In the genomic region with DNA sequence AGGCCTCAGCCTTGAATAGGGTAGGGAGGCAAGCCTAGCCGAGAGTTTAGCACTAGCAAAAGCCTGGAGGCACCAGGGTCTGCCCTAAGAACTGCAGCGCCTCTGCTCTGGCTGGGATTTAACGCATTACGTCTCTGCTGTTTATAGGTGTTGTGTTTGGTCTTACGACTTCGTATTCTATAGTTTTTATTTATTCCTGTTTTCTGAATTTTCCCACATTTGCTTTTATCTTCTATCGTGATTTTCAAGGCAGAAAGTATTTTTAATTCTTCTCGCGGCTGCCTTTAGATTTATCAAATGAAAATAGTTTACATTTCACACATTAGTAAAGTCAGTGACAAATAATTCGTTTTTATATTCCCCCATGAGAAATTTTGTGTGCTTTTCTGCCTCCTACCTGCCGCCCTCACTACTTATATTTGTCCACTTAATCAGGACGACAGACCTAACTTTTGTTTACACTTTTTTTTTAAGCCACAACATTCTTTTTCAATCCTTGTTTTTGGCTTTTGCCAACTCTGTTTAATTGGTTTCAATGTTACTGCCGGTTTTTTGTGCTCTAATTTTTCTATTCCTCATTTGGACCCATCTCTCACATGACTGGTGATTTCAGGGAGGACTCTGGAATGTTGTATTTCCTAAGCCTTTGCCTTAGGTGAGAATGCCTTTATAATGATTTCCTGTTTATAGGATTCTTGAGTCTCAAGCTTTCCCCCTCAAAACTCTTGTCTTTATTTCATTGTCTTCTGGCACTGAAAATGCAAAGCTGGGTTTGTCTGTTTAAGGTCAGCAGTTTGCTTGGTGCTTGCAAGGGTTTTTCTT, we compare ENCODE assay signal across 8 cellular contexts. TPM values are rescaled to one million over a fixed set of nuclear protein-coding genes. Genes with fewer than 3 reads are reported as not detected.
A peak's percentile ranks its signal among the peaks of the same experiment; 100 is the strongest.
DNase-seq lines count a peak whose midpoint lies in the region; ATAC-seq lines count a peak whose summit lies in the region.

No MANE protein-coding gene starts in this region.

- no peaks in the 10 kb centered on the region for H3K9me3 Mint-ChIP-seq in activated naive CD4-positive, alpha-beta T cell treated with anti-CD3 and anti-CD28 coated beads, Interleukin-2, amount 50 U/mL, for 24 hours
- H3K9me3 Mint-ChIP-seq in activated naive CD8-positive, alpha-beta T cell (ENCODE audit: low read depth): no peaks in the 10 kb centered on the region

- H3K4me3 Mint-ChIP-seq in activated naive CD4-positive, alpha-beta T cell treated with anti-CD3 and anti-CD28 coated beads, Interleukin-2, amount 50 U/mL, for 24 hours: peak overlapping the region; percentile 86
- peak overlapping the region; percentile 86 for H3K4me3 Mint-ChIP-seq in activated naive CD8-positive, alpha-beta T cell

- no peak for DNase-seq in activated naive CD4-positive, alpha-beta T cell treated with Interleukin-2 at 50 U/mL for 16 hours
- peak; percentile 59 for DNase-seq in iris pigment epithelial cell (ENCODE audit: low read depth)
- DNase-seq in NCI-H2081 (lab: John Stamatoyannopoulos, UW): no peak

- H3K27ac Mint-ChIP-seq in activated naive CD4-positive, alpha-beta T cell treated with anti-CD3 and anti-CD28 coated beads, Interleukin-2, amount 50 U/mL, for 24 hours: peak overlapping the region; percentile 59
- H3K27ac Mint-ChIP-seq in activated naive CD8-positive, alpha-beta T cell: no peak overlapping the region

- peaks cover 3% of the 10 kb centered on the region for H3K27me3 Mint-ChIP-seq in activated naive CD4-positive, alpha-beta T cell treated with anti-CD3 and anti-CD28 coated beads, Interleukin-2, amount 50 U/mL, for 24 hours
- H3K27me3 Mint-ChIP-seq in activated naive CD8-positive, alpha-beta T cell: peaks cover 2% of the 10 kb centered on the region

- no peak for ATAC-seq in HG03521 (IDR thresholded peaks at IDR 0.05; ENCODE audit: unreplicated experiment)
- ATAC-seq in HG03442 (IDR thresholded peaks at IDR 0.05; ENCODE audit: unreplicated experiment): no peak

- peaks cover 22% of the 10 kb centered on the region for H3K4me1 Mint-ChIP-seq in activated naive CD4-positive, alpha-beta T cell treated with anti-CD3 and anti-CD28 coated beads, Interleukin-2, amount 50 U/mL, for 24 hours
- H3K4me1 Mint-ChIP-seq in activated naive CD8-positive, alpha-beta T cell (ENCODE audit: low read depth): peaks cover 15% of the 10 kb centered on the region

- H3K36me3 Mint-ChIP-seq in activated naive CD4-positive, alpha-beta T cell treated with anti-CD3 and anti-CD28 coated beads, Interleukin-2, amount 50 U/mL, for 24 hours: peaks cover 1% of the 10 kb centered on the region
- no peaks in the 10 kb centered on the region for H3K36me3 Mint-ChIP-seq in activated naive CD8-positive, alpha-beta T cell

- peak overlapping the region; percentile 66 for H3K27ac ChIP-seq in temporal lobe (ENCODE audit: low read depth, low read length)

RNA-seq across cellular contexts. Expression of gene LZTS3, which starts 1.3 kb away (rescaled TPM):
- 15.0 TPM for total RNA-seq in temporal lobe

RNA-seq across cellular contexts. Expression of gene FASTKD5, which starts 15.0 kb away (rescaled TPM):
- 17.0 TPM for total RNA-seq in temporal lobe

RNA-seq across cellular contexts. Expression of gene UBOX5, which starts 15.0 kb away (rescaled TPM):
- total RNA-seq in temporal lobe: 2.7 TPM

RNA-seq across cellular contexts. Expression of gene DDRGK1, which starts 29.8 kb away (rescaled TPM):
- total RNA-seq in temporal lobe: 19.4 TPM

RNA-seq across cellular contexts. Expression of gene ITPA, which starts 34.6 kb away (rescaled TPM):
- 28.0 TPM for total RNA-seq in temporal lobe
